In genomic region chr1:43974443-43975248, GRCh38 we compare ENCODE assay signal across 8 cellular contexts. TPM values are rescaled to one million over a fixed set of nuclear protein-coding genes. Genes with fewer than 3 reads are reported as not detected.
DNase-seq lines count a peak whose midpoint lies in the region; ATAC-seq and TF ChIP-seq lines count a peak whose summit lies in the region.

ATP6V0B (plus strand) TSS chr1:43974960; CDS start chr1:43975041, 81 bp downstream.

- peaks cover 59% of the 10 kb centered on the region for H3K36me3 ChIP-seq in SJSA1
- H3K36me3 ChIP-seq in neuron (ENCODE audit: insufficient read depth, low read length), result peaks cover 20% of the 10 kb centered on the region

- H3K4me3 ChIP-seq in SJSA1, result peak within 1 kb of the TSS; percentile 88
- H3K4me3 ChIP-seq in neuron (ENCODE audit: low read length), result peak within 1 kb of the TSS; percentile 72

- ATAC-seq in foreskin keratinocyte, result peak; percentile 74

- DNase-seq in GM03348 (ENCODE audit: low spot score) (peak; percentile 97), HEK293T (ENCODE audit: extremely low spot score) (peak; percentile 94), MV-4-11 (lab: John Stamatoyannopoulos, UW) (peak; percentile 92), SJSA1 (ENCODE audit: low read depth in 1 of 2, low spot score in 2 of 2) (peak; percentile 87 to 96), foreskin keratinocyte (peak; percentile 68 to 87), stromal cell of bone marrow (ENCODE audit: low read depth) (peak; percentile 89)
- peak; percentile 82 to 91 (median 87) for DNase-seq in activated naive CD4-positive, alpha-beta T cell (lab: John Stamatoyannopoulos, UW)

- H3K27ac ChIP-seq in SJSA1 (peak within 1 kb of the TSS; percentile 57), foreskin keratinocyte (peak within 1 kb of the TSS; percentile 46)

- H3K27me3 ChIP-seq in SJSA1 (replicated peaks) (no peaks in the 10 kb centered on the region), foreskin keratinocyte (no peaks in the 10 kb centered on the region), neuron (ENCODE audit: insufficient read depth, low read length) (no peaks in the 10 kb centered on the region)

- H2AFZ ChIP-seq in neuron (ENCODE audit: low read depth, low read length), result peak within 1 kb of the TSS; percentile 91

- H3K4me1 ChIP-seq in SJSA1 (replicated peaks) (peaks cover 42% of the 10 kb centered on the region), foreskin keratinocyte (peaks cover 3% of the 10 kb centered on the region), neuron (ENCODE audit: insufficient read depth, low read length) (peaks cover 48% of the 10 kb centered on the region)

- H3K9me3 ChIP-seq in SJSA1 (replicated peaks) (no peaks in the 10 kb centered on the region), neuron (ENCODE audit: low read length) (no peaks in the 10 kb centered on the region)

- POLR2A ChIA-PET in HEK293T (lab: Yijun Ruan, JAX), result interaction anchor here (0.7 to 3.5 kb wide), 16 partner anchors 9 to 324 kb away, joined by 3 to 25 read pairs (median 5); partner anchors contain the start of genes CCDC24, IPO13 and ST3GAL3

- peak; percentile 46 for TF ChIP-seq CTCF in foreskin keratinocyte (conservative IDR thresholded peaks at IDR 0.05)

- CTCF ChIA-PET in HEK293T (lab: Yijun Ruan, JAX), result interaction anchor here (0.9 to 1.1 kb wide), 2 partner anchors 14 to 211 kb away, joined by 4 to 10 read pairs; no protein-coding TSS in a partner anchor

TF ChIP-seq in HEK293T, 16 proteins besides CTCF, POLR2A, EP300 and RAD21:
- TF ChIP-seq L3MBTL2 (conservative IDR thresholded peaks at IDR 0.05) (peak; percentile 83), FOXK2 (IDR thresholded peaks at IDR 0.05) (no peak)

RNA-seq across cellular contexts. Expression of gene ATP6V0B, which starts in this region (rescaled TPM):
- 154 and 235 TPM in 2 replicates for total RNA-seq in SJSA1 (2014; rRNA removed; shearing (Covaris generic))
- total RNA-seq in foreskin keratinocyte, result 170 and 176 TPM in 2 replicates
- polyA plus RNA-seq in foreskin keratinocyte, result 207 and 211 TPM in 2 replicates

Comparison
In these comparisons a context has a peak if more than half of its experiments do, and no peak if none do; other contexts are left out.
1. Peak in every context shown above with its lines: DNase-seq, ATAC-seq, H3K4me3 ChIP-seq and H3K27ac ChIP-seq.